8 cellular contexts compared by ENCODE assay signal in genomic region chr10:59181668-59182067, GRCh38. TPM values are rescaled to one million over a fixed set of nuclear protein-coding genes. Genes with fewer than 3 reads are reported as not detected.
DNase-seq lines count a peak whose midpoint lies in the region; ATAC-seq and TF ChIP-seq lines count a peak whose summit lies in the region.

No MANE protein-coding gene starts in this region.

- H2AFZ ChIP-seq in SU-DHL-6 (ENCODE audit: low read depth, low read length, severe bottlenecking), result peak overlapping the region; percentile 91

- H3K4me3 ChIP-seq in SU-DHL-6 (ENCODE audit: insufficient read depth, low read length, poor library complexity, severe bottlenecking) (no peak overlapping the region), right cardiac atrium (ENCODE audit: low read length) (no peak overlapping the region), thoracic aorta (no peak overlapping the region)

- no peak overlapping the region for H3K27ac Mint-ChIP-seq in activated naive CD4-positive, alpha-beta T cell treated with anti-CD3 and anti-CD28 coated beads, Interleukin-2, amount 50 U/mL, for 72 hours

- H3K27ac ChIP-seq in SU-DHL-6 (ENCODE audit: low read depth, low read length) (peak overlapping the region; percentile 40; the same call in 1 of the 2 replicates), right cardiac atrium (ENCODE audit: low read length) (no peak overlapping the region), thoracic aorta (no peak overlapping the region)

- H3K4me2 ChIP-seq in SU-DHL-6 (ENCODE audit: low read depth, low read length, poor library complexity, severe bottlenecking), result peak overlapping the region; percentile 38

- intact Hi-C loops in right cardiac atrium (cut with DNase I), result loop anchor here in 2 of 4 donors (5.0 kb wide), 1 partner anchor 229 kb away; no protein-coding TSS in a partner anchor

- no peaks in the 10 kb centered on the region for H4K20me1 ChIP-seq in SU-DHL-6 (ENCODE audit: low read depth, low read length)

- no peaks in the 10 kb centered on the region for H3F3A ChIP-seq in SU-DHL-6 (ENCODE audit: insufficient read depth)

- peaks cover 7% of the 10 kb centered on the region in 2 donors for H3K36me3 Mint-ChIP-seq in activated naive CD4-positive, alpha-beta T cell treated with anti-CD3 and anti-CD28 coated beads, Interleukin-2, amount 50 U/mL, for 72 hours

- no peaks in the 10 kb centered on the region for H3K79me2 ChIP-seq in SU-DHL-6 (ENCODE audit: insufficient read depth, low read length)

- H3K36me3 ChIP-seq in SU-DHL-6 (ENCODE audit: low read length), result no peaks in the 10 kb centered on the region
- H3K36me3 ChIP-seq in thoracic aorta, result no peaks in the 10 kb centered on the region

- peak overlapping the region; percentile 19; the same call in 1 of the 2 replicates for H3K9ac ChIP-seq in SU-DHL-6 (ENCODE audit: low read length)

- TF ChIP-seq CTCF in SU-DHL-6 (IDR thresholded peaks at IDR 0.05; ENCODE audit: insufficient read depth, low read length, poor library complexity, severe bottlenecking) (peak; percentile 49), thoracic aorta (IDR thresholded peaks at IDR 0.05) (peak; percentile 46)

- H3K27me3 ChIP-seq in SU-DHL-6 (ENCODE audit: low read length) (no peaks in the 10 kb centered on the region), right cardiac atrium (ENCODE audit: control insufficient read depth, insufficient read depth) (no peaks in the 10 kb centered on the region), thoracic aorta (replicated peaks; ENCODE audit: insufficient read depth) (no peaks in the 10 kb centered on the region)

- 11% methylated on average over 2 of the region's 2 CpGs for WGBS in right cardiac atrium

- DNase-seq in AG20443 (ENCODE audit: low spot score), result peak; percentile 53
- peak; percentile 48 for DNase-seq in LoVo (ENCODE audit: low spot score)
- DNase-seq in right cardiac atrium, result no peak
- no peak for DNase-seq in thoracic aorta (ENCODE audit: low spot score)
- no peak for DNase-seq in activated naive CD4-positive, alpha-beta T cell treated with anti-CD3 and anti-CD28 coated beads, Interleukin-2, amount 50 U/mL, for 72 hours (ENCODE audit: low spot score in 2 of 2)

- no peaks in the 10 kb centered on the region for H3K9me2 ChIP-seq in SU-DHL-6 (replicated peaks; ENCODE audit: insufficient read depth, low read length)

- peaks cover 3% of the 10 kb centered on the region for H3K4me1 ChIP-seq in right cardiac atrium (ENCODE audit: control insufficient read depth, insufficient read depth, low read length)
- H3K4me1 ChIP-seq in thoracic aorta (ENCODE audit: control insufficient read depth in 1 of 2, low read depth in 2 of 2), result peaks cover 5 to 9% of the 10 kb centered on the region in 2 donors

- peaks cover 5% of the 10 kb centered on the region in 2 donors for H3K9me3 Mint-ChIP-seq in activated naive CD4-positive, alpha-beta T cell treated with anti-CD3 and anti-CD28 coated beads, Interleukin-2, amount 50 U/mL, for 72 hours

- ATAC-seq in GM18870 (IDR thresholded peaks at IDR 0.05; ENCODE audit: unreplicated experiment) (peak; percentile 79), right cardiac atrium (peak; percentile 57 to 73), thoracic aorta (ENCODE audit: insufficient number of reproducible peaks, low FRiP score, low read depth) (no peak), HG02642 (IDR thresholded peaks at IDR 0.05; ENCODE audit: poor library complexity, unreplicated experiment) (no peak)
- ATAC-seq in activated naive CD4-positive, alpha-beta T cell treated with anti-CD3 and anti-CD28 coated beads, Interleukin-2, amount 50 U/mL, for 72 hours, result no peak

- no peaks in the 10 kb centered on the region for H3K9me3 ChIP-seq in SU-DHL-6 (ENCODE audit: insufficient read depth, low read length)
- H3K9me3 ChIP-seq in right cardiac atrium (ENCODE audit: control insufficient read depth, low read length), result no peaks in the 10 kb centered on the region
- H3K9me3 ChIP-seq in thoracic aorta, result no peaks in the 10 kb centered on the region

RNA-seq across cellular contexts. Expression of gene PHYHIPL, which starts 5.2 kb away (rescaled TPM):
- total RNA-seq in right cardiac atrium, result under 1 TPM in 3 of 4 donors, not detected in 1; 0.11 to 0.29 (median 0.25) TPM
- 0.34 TPM for polyA plus RNA-seq in right cardiac atrium
- total RNA-seq in thoracic aorta, result 1 to 10 TPM in 1 of 2 donors, not detected in 1; 2.6 TPM
- not detected for total RNA-seq in activated naive CD4-positive, alpha-beta T cell treated with anti-CD3 and anti-CD28 coated beads, Interleukin-2, amount 50 U/mL, for 72 hours

Comparison
In these comparisons a context has a peak if more than half of its experiments do, and no peak if none do; other contexts are left out.
1. DNase-seq: peak in AG20443 (single experiment) and LoVo (single experiment); none in right cardiac atrium (0 of 3), thoracic aorta (single experiment) and activated naive CD4-positive, alpha-beta T cell treated with anti-CD3 and anti-CD28 coated beads, Interleukin-2, amount 50 U/mL, for 72 hours (0 of 2).
2. ATAC-seq: peak in GM18870 (single experiment) and right cardiac atrium (2 of 2); none in thoracic aorta (single experiment), activated naive CD4-positive, alpha-beta T cell treated with anti-CD3 and anti-CD28 coated beads, Interleukin-2, amount 50 U/mL, for 72 hours (0 of 2) and HG02642 (single experiment).